In genomic region chr11:118571584-118572074, GRCh38 we compare ENCODE assay signal across 7 cellular contexts. TPM values are rescaled to one million over a fixed set of nuclear protein-coding genes. Genes with fewer than 3 reads are reported as not detected.
A peak's percentile ranks its signal among the peaks of the same experiment; 100 is the strongest.
DNase-seq lines count a peak whose midpoint lies in the region; ATAC-seq, FAIRE-seq and TF ChIP-seq lines count a peak whose summit lies in the region.
"Not testable (repeated sequence)": the region's sequence is repeated elsewhere in the genome, so short reads cannot be mapped to it uniquely, and the experiment has no call there.

No MANE protein-coding gene starts in this region.

- not testable (repeated sequence) for DNase-seq in GM12891 (ENCODE audit: insufficient read length, low spot score); right lobe of liver; sciatic nerve (ENCODE audit: low spot score)
- DNase-seq in SJSA1 (ENCODE audit: low read depth in 1 of 2, low spot score in 2 of 2), result peak in 1 of 2 experiments; percentile 4
- DNase-seq in activated naive CD4-positive, alpha-beta T cell treated with anti-CD3 and anti-CD28 coated beads, Interleukin-2, amount 50 U/mL, for 72 hours (ENCODE audit: low spot score in 2 of 2), result peak in 1 of 2 donors; percentile 28

- peak; percentile 15 for ATAC-seq in HG03432 (IDR thresholded peaks at IDR 0.05; ENCODE audit: unreplicated experiment)
- peak in 1 of 2 donors; percentile 9 for ATAC-seq in activated naive CD4-positive, alpha-beta T cell treated with anti-CD3 and anti-CD28 coated beads, Interleukin-2, amount 50 U/mL, for 72 hours
- peak in 2 of 4 donors; percentile 8 to 23 for ATAC-seq in right lobe of liver
- ATAC-seq in sciatic nerve, result peak; percentile 19

- WGBS in esophagus, 2 donors, result 12 to 18% methylated on average over 18 of the region's 18 CpGs
- WGBS in right lobe of liver (ENCODE audit: insufficient coverage, low coverage, low lambda C conversion rate, missing lambda C conversion rate), result 20% methylated on average over 18 of the region's 18 CpGs

- intact Hi-C loops in right lobe of liver (cut with DNase I); sciatic nerve (cut with DNase I): not testable (repeated sequence)

- peak overlapping the region; percentile 87 to 96 for H3K27ac Mint-ChIP-seq in activated naive CD4-positive, alpha-beta T cell treated with anti-CD3 and anti-CD28 coated beads, Interleukin-2, amount 50 U/mL, for 72 hours

- not testable (repeated sequence) for H3K27me3 ChIP-seq in SJSA1 (replicated peaks); esophagus (ENCODE audit: control insufficient read depth in 1 of 2, insufficient read depth in 2 of 2, low read length in 2 of 2); right lobe of liver

- not testable (repeated sequence) for TF ChIP-seq POLR2A in GM12891 (IDR thresholded peaks at IDR 0.05; ENCODE audit: low read depth, low read length); right lobe of liver (IDR thresholded peaks at IDR 0.05)

- not testable (repeated sequence) for H3K9me3 Mint-ChIP-seq in activated naive CD4-positive, alpha-beta T cell treated with anti-CD3 and anti-CD28 coated beads, Interleukin-2, amount 50 U/mL, for 72 hours

- H3K4me3 ChIP-seq in SJSA1 (peak overlapping the region; percentile 86), esophagus (ENCODE audit: low read depth in 1 of 2, low read length in 2 of 2) (peak overlapping the region; percentile 88 to 91), right lobe of liver (peak overlapping the region; percentile 95 to 99 (median 97))

- H3K4me1 ChIP-seq in SJSA1 (replicated peaks); esophagus (ENCODE audit: control insufficient read depth in 2 of 2, insufficient read depth in 2 of 2, low read length in 1 of 2): not testable (repeated sequence)
- peaks cover 0 to 23% (median 7%) of the 10 kb centered on the region in 4 donors for H3K4me1 ChIP-seq in right lobe of liver

- not testable (repeated sequence) for H3K36me3 ChIP-seq in SJSA1; esophagus (ENCODE audit: control insufficient read depth in 2 of 2, insufficient read depth in 2 of 2, low read length in 1 of 2); right lobe of liver

- not testable (repeated sequence) for H3K9me3 ChIP-seq in SJSA1 (replicated peaks); esophagus (ENCODE audit: control insufficient read depth in 2 of 2, insufficient read depth in 1 of 2, low read depth in 1 of 2, low read length in 1 of 2); right lobe of liver

- H3K27ac ChIP-seq in SJSA1 (peak overlapping the region; percentile 95), esophagus (ENCODE audit: low read depth in 2 of 2, low read length in 1 of 2) (peak overlapping the region; percentile 83 to 97), right lobe of liver (peak overlapping the region; percentile 94 to 98 (median 96))

- H3K36me3 Mint-ChIP-seq in activated naive CD4-positive, alpha-beta T cell treated with anti-CD3 and anti-CD28 coated beads, Interleukin-2, amount 50 U/mL, for 72 hours, result peaks cover 7 to 14% of the 10 kb centered on the region in 2 donors

- peak; percentile 76 for FAIRE-seq in GM12891 (lab: Jason Lieb, UNC)

- not testable (repeated sequence) for TF ChIP-seq CTCF in right lobe of liver (IDR thresholded peaks at IDR 0.05)

RNA-seq across cellular contexts. Expression of gene ARCN1, which starts 0.6 kb away (rescaled TPM):
- polyA plus RNA-seq in GM12891 (2012; ENCODE audit: low read depth, missing spikeins), result 71.6 TPM
- total RNA-seq in SJSA1 (2014; rRNA removed; shearing (Covaris generic)), result 70.9 and 102 TPM in 2 replicates
- 100 to 1,000 TPM; 134 to 180 TPM for total RNA-seq in activated naive CD4-positive, alpha-beta T cell treated with anti-CD3 and anti-CD28 coated beads, Interleukin-2, amount 50 U/mL, for 72 hours
- 10 to 100 TPM; 44.7 to 58.0 TPM for polyA plus RNA-seq in esophagus
- total RNA-seq in right lobe of liver (10 to 100 TPM; 58.3 to 91.7 (median 75.8) TPM), sciatic nerve (135 TPM)

RNA-seq across cellular contexts. Expression of gene IFT46, which starts 5.9 kb away (rescaled TPM):
- polyA plus RNA-seq in GM12891 (2012; ENCODE audit: low read depth, missing spikeins), result 8.2 TPM
- total RNA-seq in SJSA1 (2014; rRNA removed; shearing (Covaris generic)), result 8.2 and 38.5 TPM in 2 replicates
- total RNA-seq in activated naive CD4-positive, alpha-beta T cell treated with anti-CD3 and anti-CD28 coated beads, Interleukin-2, amount 50 U/mL, for 72 hours, result 10 to 100 TPM in 1 of 2 donors, 1 to 10 TPM in 1; 8.1 to 14.4 TPM
- polyA plus RNA-seq in esophagus, result 10 to 100 TPM in 1 of 2 donors, 1 to 10 TPM in 1; 8.6 to 10.9 TPM
- total RNA-seq in right lobe of liver, result 1 to 10 TPM; 4.0 to 6.4 (median 5.2) TPM
- 22.2 TPM for total RNA-seq in sciatic nerve

RNA-seq across cellular contexts. Expression of gene PHLDB1, which starts 35.8 kb away (rescaled TPM):
- 0.08 TPM for polyA plus RNA-seq in GM12891 (2012; ENCODE audit: low read depth, missing spikeins)
- 31.8 and 38.9 TPM in 2 replicates for total RNA-seq in SJSA1 (2014; rRNA removed; shearing (Covaris generic))
- 1 to 10 TPM; 5.1 to 5.7 TPM for total RNA-seq in activated naive CD4-positive, alpha-beta T cell treated with anti-CD3 and anti-CD28 coated beads, Interleukin-2, amount 50 U/mL, for 72 hours
- 10 to 100 TPM; 12.9 to 25.7 TPM for polyA plus RNA-seq in esophagus
- 10 to 100 TPM in 1 of 6 experiments, 1 to 10 TPM in 5; 5.4 to 11.7 (median 6.3) TPM for total RNA-seq in right lobe of liver
- 419 TPM for total RNA-seq in sciatic nerve

RNA-seq across cellular contexts. Expression of gene TMEM25, which starts 40.6 kb away (rescaled TPM):
- polyA plus RNA-seq in GM12891 (2012; ENCODE audit: low read depth, missing spikeins), result 4.4 TPM
- 2.4 and 13.4 TPM in 2 replicates for total RNA-seq in SJSA1 (2014; rRNA removed; shearing (Covaris generic))
- total RNA-seq in activated naive CD4-positive, alpha-beta T cell treated with anti-CD3 and anti-CD28 coated beads, Interleukin-2, amount 50 U/mL, for 72 hours, result 10 to 100 TPM in 1 of 2 donors, 1 to 10 TPM in 1; 9.4 to 20.5 TPM
- polyA plus RNA-seq in esophagus, result 1 to 10 TPM; 5.3 to 6.0 TPM
- total RNA-seq in right lobe of liver (10 to 100 TPM in 5 of 6 experiments, 1 to 10 TPM in 1; 9.2 to 31.0 (median 23.5) TPM), sciatic nerve (20.9 TPM)

RNA-seq across cellular contexts. Expression of gene TTC36, which starts 44.4 kb away (rescaled TPM):
- 0.10 TPM for polyA plus RNA-seq in GM12891 (2012; ENCODE audit: low read depth, missing spikeins)
- not detected in 2 replicates for total RNA-seq in SJSA1 (2014; rRNA removed; shearing (Covaris generic))
- total RNA-seq in activated naive CD4-positive, alpha-beta T cell treated with anti-CD3 and anti-CD28 coated beads, Interleukin-2, amount 50 U/mL, for 72 hours, result under 1 TPM; 0.52 to 0.93 TPM
- under 1 TPM; 0.14 to 0.18 TPM for polyA plus RNA-seq in esophagus
- total RNA-seq in right lobe of liver, result 10 to 100 TPM; 21.5 to 88.3 (median 50.6) TPM
- total RNA-seq in sciatic nerve, result 0.71 TPM

Comparison
In these comparisons a context has a peak if more than half of its experiments do, and no peak if none do; other contexts are left out.
1. RNA of gene PHLDB1, which starts 35.8 kb away (total RNA-seq): 419 TPM in sciatic nerve (single experiment); 31.8 to 38.9 TPM in SJSA1, 5.4 to 11.7 TPM in right lobe of liver and 5.1 to 5.7 TPM in activated naive CD4-positive, alpha-beta T cell treated with anti-CD3 and anti-CD28 coated beads, Interleukin-2, amount 50 U/mL, for 72 hours; every median in the first group is over 10 times any median in the second.
2. Peak in every context shown above with its lines, with median percentiles within 50 percentile points of each other: H3K27ac ChIP-seq and H3K4me3 ChIP-seq.